ENCODE assay signal across 16 cellular contexts in the genomic region with DNA sequence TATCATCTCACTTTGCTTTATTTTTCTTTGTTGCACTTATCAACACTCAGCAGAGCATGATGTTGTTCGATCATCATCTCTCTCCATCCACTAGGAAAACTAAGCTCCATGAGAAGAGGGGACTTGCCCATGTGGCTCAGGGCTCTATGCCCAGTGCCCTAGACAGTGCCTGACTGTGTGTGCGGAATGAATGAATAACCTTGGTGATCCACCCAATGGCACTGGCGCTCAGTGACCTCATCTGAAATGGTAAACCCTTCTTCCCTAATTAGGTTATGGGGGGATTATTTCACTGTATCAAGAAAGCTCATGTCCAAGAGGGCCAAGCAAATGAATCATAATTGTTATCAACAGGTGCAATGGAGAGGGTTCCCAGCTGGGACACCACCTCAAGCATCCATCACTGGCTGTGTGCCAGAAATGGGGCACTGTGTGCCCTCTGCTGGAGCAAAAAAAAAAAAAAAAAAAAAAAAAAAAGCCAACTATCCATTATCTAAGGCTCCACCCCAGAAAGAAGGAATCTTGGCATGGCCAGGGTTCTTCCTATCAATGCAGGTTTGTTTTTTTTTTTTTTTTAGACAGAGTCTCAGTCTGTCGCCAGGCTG.
DNase-seq lines count a peak whose midpoint lies in the region; ATAC-seq, FAIRE-seq and TF ChIP-seq lines count a peak whose summit lies in the region.
"Had no signal": no experiment of that assay in that cellular context is flagged by ENCODE, and none has a peak within 500 bp of the region (broad histone marks: within the 10 kb centered on the region; RNA-seq: fewer than 3 reads in every experiment).

No MANE protein-coding gene starts in this region.

- H3K4me3 Mint-ChIP-seq in endodermal cell: no peak overlapping the region
- no peak overlapping the region for H3K4me3 Mint-ChIP-seq in effector memory CD8-positive, alpha-beta T cell
- H3K4me3 Mint-ChIP-seq: dendritic cell treated with granulocyte-macrophage colony-stimulating factor and Interleukin-4, amounts not matched to agents 40 ng/mL and 50 ng/mL, for 4 days; immature natural killer cell had no signal

- no peaks in the 10 kb centered on the region for H3K4me1 Mint-ChIP-seq in endodermal cell
- no peaks in the 10 kb centered on the region for H3K4me1 Mint-ChIP-seq in effector memory CD8-positive, alpha-beta T cell (ENCODE audit: low read depth in 2 of 2)
- H3K4me1 Mint-ChIP-seq: immature natural killer cell had no signal

- H3K4me1 ChIP-seq in endodermal cell (ENCODE audit: control insufficient read depth, insufficient read depth, low read length) (no peaks in the 10 kb centered on the region), upper lobe of left lung (peaks cover 0 to 24% (median 12%) of the 10 kb centered on the region in 4 donors)

- TF ChIP-seq POLR2A in GM12892 (IDR thresholded peaks at IDR 0.05; ENCODE audit: low read depth, low read length) (no peak), upper lobe of left lung (IDR thresholded peaks at IDR 0.05) (no peak)

- H3K4me3 ChIP-seq in endodermal cell (ENCODE audit: low read length): no peak overlapping the region
- H3K4me3 ChIP-seq in upper lobe of left lung: no peak overlapping the region

- H3K36me3 Mint-ChIP-seq in endodermal cell (ENCODE audit: low read depth): peaks cover 3% of the 10 kb centered on the region
- H3K36me3 Mint-ChIP-seq in effector memory CD8-positive, alpha-beta T cell (ENCODE audit: insufficient read depth): no peaks in the 10 kb centered on the region

- H3K9me3 ChIP-seq in endodermal cell (ENCODE audit: control insufficient read depth, low read length) (peaks cover 9% of the 10 kb centered on the region), upper lobe of left lung (no peaks in the 10 kb centered on the region)

- 83 to 91% methylated on average over 2 to 4 of the region's 4 CpGs for WGBS in endodermal cell (ENCODE audit: insufficient coverage in 1 of 2, insufficient read length in 1 of 2), 2 experiments
- 95 to 96% methylated on average over 4 of the region's 4 CpGs for WGBS in upper lobe of left lung, 2 donors

- H3K27me3 ChIP-seq in endodermal cell (ENCODE audit: control insufficient read depth, insufficient read depth, low read length, poor library complexity, severe bottlenecking): no peaks in the 10 kb centered on the region
- no peaks in the 10 kb centered on the region for H3K27me3 ChIP-seq in upper lobe of left lung

- H3K27ac Mint-ChIP-seq in endodermal cell: no peak overlapping the region
- no peak overlapping the region for H3K27ac Mint-ChIP-seq in effector memory CD8-positive, alpha-beta T cell
- H3K27ac Mint-ChIP-seq: dendritic cell treated with granulocyte-macrophage colony-stimulating factor and Interleukin-4, amounts not matched to agents 40 ng/mL and 50 ng/mL, for 4 days; immature natural killer cell had no signal

- ATAC-seq in effector memory CD8-positive, alpha-beta T cell (replicated peaks): no peak
- no peak for ATAC-seq in upper lobe of left lung (ENCODE audit: low FRiP score in 2 of 2)
- ATAC-seq: right cardiac atrium had no signal

- DNase-seq in DMS153 (lab: John Stamatoyannopoulos, UW) (peak; percentile 21), HT-29 (ENCODE audit: low spot score) (peak; percentile 40), NCI-H2171 treated with DMSO at 0.1 percent for 48 hours (lab: John Stamatoyannopoulos, UW) (peak; percentile 39), endodermal cell (no peak), GM12892 (ENCODE audit: insufficient read length) (no peak), ecto neural progenitor cell (ENCODE audit: low spot score) (no peak), upper lobe of left lung (no peak)
- DNase-seq in effector memory CD8-positive, alpha-beta T cell: no peak
- DNase-seq: activated CD4-positive, CD25-positive, alpha-beta regulatory T cell; AML-193; amygdala; GDM1; immature natural killer cell; IMR-90; right cardiac atrium had no signal

- TF ChIP-seq CTCF in endodermal cell (conservative IDR thresholded peaks at IDR 0.05) (peak; percentile 24), upper lobe of left lung (IDR thresholded peaks at IDR 0.05) (no peak)

- H3K27ac ChIP-seq in endodermal cell (ENCODE audit: low read depth, low read length) (no peak overlapping the region), upper lobe of left lung (no peak overlapping the region)

- H3K36me3 ChIP-seq in endodermal cell (ENCODE audit: control insufficient read depth, insufficient read depth, low read length) (no peaks in the 10 kb centered on the region), upper lobe of left lung (no peaks in the 10 kb centered on the region)

- FAIRE-seq in GM12892 (lab: Jason Lieb, UNC): no peak

- H3K27me3 Mint-ChIP-seq in endodermal cell (ENCODE audit: insufficient read depth): no peaks in the 10 kb centered on the region
- no peaks in the 10 kb centered on the region for H3K27me3 Mint-ChIP-seq in effector memory CD8-positive, alpha-beta T cell
- H3K27me3 Mint-ChIP-seq: dendritic cell treated with granulocyte-macrophage colony-stimulating factor and Interleukin-4, amounts not matched to agents 40 ng/mL and 50 ng/mL, for 4 days had no signal

- H3K9ac ChIP-seq in endodermal cell (ENCODE audit: extremely low read depth, low read length, poor library complexity, severe bottlenecking): no peak overlapping the region

- H3K9me3 Mint-ChIP-seq in endodermal cell: peaks cover 6% of the 10 kb centered on the region
- peaks cover 9 to 14% of the 10 kb centered on the region in 2 donors for H3K9me3 Mint-ChIP-seq in effector memory CD8-positive, alpha-beta T cell

- TF ChIP-seq EP300 in upper lobe of left lung (IDR thresholded peaks at IDR 0.05): no peak

Comparison
In these comparisons a context has a peak if more than half of its experiments do, and no peak if none do; other contexts are left out.
1. DNase-seq: peak in DMS153 (single experiment), HT-29 (single experiment) and NCI-H2171 treated with DMSO at 0.1 percent for 48 hours (single experiment); none in endodermal cell (single experiment), effector memory CD8-positive, alpha-beta T cell (0 of 3), GM12892 (single experiment), ecto neural progenitor cell (single experiment) and upper lobe of left lung (0 of 2).